8 cellular contexts compared by ENCODE assay signal in genomic region chr2:75608684-75609333, GRCh38. TPM values are rescaled to one million over a fixed set of nuclear protein-coding genes. Genes with fewer than 3 reads are reported as not detected.
DNase-seq lines count a peak whose midpoint lies in the region; ATAC-seq and TF ChIP-seq lines count a peak whose summit lies in the region.

No MANE protein-coding gene starts in this region.

- no peak overlapping the region for H3K4me3 Mint-ChIP-seq in activated B cell treated with CpG ODN at 0.5 μM for 24 hours
- peak overlapping the region; percentile 68 for H3K4me3 Mint-ChIP-seq in chondrocyte (ENCODE audit: unreplicated experiment)

- POLR2A ChIA-PET in activated B cell treated with CpG ODN at 0.5 μM for 24 hours (lab: Charles Lee), result interaction anchor here (0.6 to 1.2 kb wide), 3 partner anchors 38 to 689 kb away, joined by 3 read pairs; no protein-coding TSS in a partner anchor

- H3K27me3 Mint-ChIP-seq in activated B cell treated with CpG ODN at 0.5 μM for 24 hours (peaks cover 59% of the 10 kb centered on the region), chondrocyte (ENCODE audit: low read depth) (no peaks in the 10 kb centered on the region)

- ATAC-seq in HG02623 (IDR thresholded peaks at IDR 0.05; ENCODE audit: unreplicated experiment), result peak; percentile 83
- ATAC-seq in activated B cell treated with CpG ODN at 0.5 μM for 24 hours (ENCODE audit: low read depth), result peak; percentile 78

- H3K9me3 Mint-ChIP-seq in activated B cell treated with CpG ODN at 0.5 μM for 24 hours (no peaks in the 10 kb centered on the region), chondrocyte (ENCODE audit: low read depth) (no peaks in the 10 kb centered on the region)

- DNase-seq in SKM-1 treated with dmso at 0.1 percent for 144 hours (lab: John Stamatoyannopoulos, UW; ENCODE audit: unreplicated experiment) (peak; percentile 15), SKM-1 (lab: John Stamatoyannopoulos, UW; ENCODE audit: unreplicated experiment) (no peak), NCI-H1105 treated with DMSO at 0.1 percent for 48 hours (lab: John Stamatoyannopoulos, UW) (peak; percentile 50), activated B cell treated with CpG ODN at 0.5 μM for 24 hours (peak; percentile 50), chondrocyte (ENCODE audit: low spot score) (no peak), left kidney (ENCODE audit: low read depth, low spot score) (peak; percentile 88)
- DNase-seq in stimulated activated CD4-positive, alpha-beta T cell treated with anti-CD3 and anti-CD28 coated beads, Interleukin-4, amount 100 ng/mL, for 1 hour, result peak; percentile 54

- intact Hi-C loops in activated B cell treated with CpG ODN at 0.5 μM for 24 hours (cut with micrococcal nuclease), result loop anchor here (1.0 to 10.0 kb wide), 8 partner anchors 144 to 919 kb away; partner anchors contain the start of gene TACR1

- CTCF ChIA-PET in activated B cell treated with CpG ODN at 0.5 μM for 24 hours (lab: Charles Lee), result interaction anchor here (0.7 to 2.6 kb wide), 12 partner anchors 10 to 690 kb away, joined by 3 to 14 read pairs (median 4); partner anchors contain the start of gene TACR1

- TF ChIP-seq CTCF in activated B cell treated with CpG ODN at 0.5 μM for 24 hours (IDR thresholded peaks at IDR 0.05), result peak; percentile 72
- TF ChIP-seq CTCF in chondrocyte (IDR thresholded peaks at IDR 0.05), result peak; percentile 100

- H3K27ac Mint-ChIP-seq in activated B cell treated with CpG ODN at 0.5 μM for 24 hours (no peak overlapping the region), chondrocyte (ENCODE audit: unreplicated experiment) (no peak overlapping the region)

- H3K4me1 Mint-ChIP-seq in activated B cell treated with CpG ODN at 0.5 μM for 24 hours, result no peaks in the 10 kb centered on the region
- peaks cover 54% of the 10 kb centered on the region for H3K4me1 Mint-ChIP-seq in chondrocyte (ENCODE audit: low read depth)

- H3K36me3 Mint-ChIP-seq in activated B cell treated with CpG ODN at 0.5 μM for 24 hours (ENCODE audit: low read depth) (no peaks in the 10 kb centered on the region), chondrocyte (ENCODE audit: low read depth) (no peaks in the 10 kb centered on the region)

RNA-seq across cellular contexts. Expression of gene MRPL19, which starts 37.8 kb away (rescaled TPM):
- 39.1 and 39.6 TPM in 2 replicates for total RNA-seq in activated B cell treated with CpG ODN at 0.5 μM for 24 hours
- 43.5 to 52.3 TPM (median 47.8 TPM) in 3 replicates for total RNA-seq in chondrocyte

RNA-seq across cellular contexts. Expression of gene EVA1A, which starts 48.1 kb away (rescaled TPM):
- total RNA-seq in activated B cell treated with CpG ODN at 0.5 μM for 24 hours, result not detected in 2 replicates
- total RNA-seq in chondrocyte, result 19.8 to 27.3 TPM (median 20.9 TPM) in 3 replicates

Comparison
In these comparisons a context has a peak if more than half of its experiments do, and no peak if none do; other contexts are left out.
1. DNase-seq: peak in SKM-1 treated with dmso at 0.1 percent for 144 hours (single experiment), NCI-H1105 treated with DMSO at 0.1 percent for 48 hours (single experiment), activated B cell treated with CpG ODN at 0.5 μM for 24 hours (single experiment), left kidney (single experiment) and stimulated activated CD4-positive, alpha-beta T cell treated with anti-CD3 and anti-CD28 coated beads, Interleukin-4, amount 100 ng/mL, for 1 hour (single experiment); none in SKM-1 (single experiment) and chondrocyte (single experiment).
2. RNA of gene EVA1A, which starts 48.1 kb away (total RNA-seq): 19.8 to 27.3 TPM in chondrocyte; not detected in activated B cell treated with CpG ODN at 0.5 μM for 24 hours; every median in the first group is over 10 times any median in the second.